36 cellular contexts compared by ENCODE assay signal in the genomic region with DNA sequence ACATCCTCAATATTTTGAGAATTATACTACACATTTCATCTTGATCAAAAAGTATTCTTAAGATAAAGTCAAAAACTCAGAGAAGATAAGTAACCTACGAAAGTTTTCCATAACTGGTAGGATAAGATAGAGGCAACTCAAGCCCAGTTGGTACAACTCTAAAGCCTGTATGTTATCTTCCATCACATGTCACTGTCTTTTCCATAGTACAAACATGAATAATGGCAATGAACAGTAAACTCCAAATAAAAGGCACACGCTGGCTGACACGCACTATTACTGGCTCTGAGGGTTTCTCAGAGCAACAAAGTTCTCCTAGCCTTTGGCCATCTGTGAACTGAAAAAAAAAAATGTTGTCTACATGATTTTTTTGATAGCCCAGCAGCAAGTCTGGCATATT.
"Had no signal": no experiment of that assay in that cellular context is flagged by ENCODE, and none has a peak within 500 bp of the region (broad histone marks: within the 10 kb centered on the region; RNA-seq: fewer than 3 reads in every experiment).

No MANE protein-coding gene starts in this region.

- H3K27me3 Mint-ChIP-seq: activated CD4-positive, alpha-beta memory T cell treated with anti-CD3 and anti-CD28 coated beads, Interleukin-2, amount 10 ng/mL, durations not matched to agents 7 days and 5 days; activated CD4-positive, alpha-beta T cell treated with anti-CD3 and anti-CD28 coated beads for 36 hours; activated CD8-positive, alpha-beta memory T cell treated with anti-CD3 and anti-CD28 coated beads, Interleukin-2, amount 10 ng/mL, durations not matched to agents 7 days and 5 days; activated naive CD8-positive, alpha-beta T cell; activated naive CD8-positive, alpha-beta T cell treated with anti-CD3 and anti-CD28 coated beads, Interleukin-2, amount 10 ng/mL, durations not matched to agents 7 days and 5 days; activated naive CD8-positive, alpha-beta T cell treated with anti-CD3 and anti-CD28 coated beads, Interleukin-2, amount 50 U/mL, for 24 hours; activated T-cell treated with anti-CD3 and anti-CD28 coated beads, Interleukin-2, amount 50 U/mL, for 24 hours had no signal

- ATAC-seq: activated CD4-positive, alpha-beta T cell treated with anti-CD3 and anti-CD28 coated beads for 36 hours; activated CD4-positive, CD25-positive, alpha-beta regulatory T cell treated with anti-CD3 and anti-CD28 coated beads, Interleukin-2, amount 50 U/mL, for 24 hours; activated naive CD8-positive, alpha-beta T cell treated with anti-CD3 and anti-CD28 coated beads, Interleukin-2, amount 50 U/mL, for 24 hours; body of pancreas; WTC11 had no signal

- H3K27me3 ChIP-seq: body of pancreas, brain microvascular endothelial cell, breast epithelium had no signal

- H3K4me1 ChIP-seq: body of pancreas, breast epithelium had no signal

- H3K9me3 Mint-ChIP-seq: activated CD4-positive, alpha-beta memory T cell treated with anti-CD3 and anti-CD28 coated beads, Interleukin-2, amount 10 ng/mL, durations not matched to agents 7 days and 5 days; activated naive CD4-positive, alpha-beta T cell treated with anti-CD3 and anti-CD28 coated beads for 36 hours; activated naive CD8-positive, alpha-beta T cell treated with anti-CD3 and anti-CD28 coated beads, Interleukin-2, amount 10 ng/mL, durations not matched to agents 7 days and 5 days; activated naive CD8-positive, alpha-beta T cell treated with anti-CD3 and anti-CD28 coated beads, Interleukin-2, amount 50 U/mL, for 24 hours; activated T-cell treated with anti-CD3 and anti-CD28 coated beads, Interleukin-2, amount 50 U/mL, for 24 hours; activated T-helper 2 cell treated with anti-CD3 and anti-CD28 coated beads, Interferon-gamma antibody, Interleukin-2, Interleukin-4, amounts not matched to agents 10 μg/mL and 5 μg/mL and 100 μg/mL, durations not matched to agents 14 hours and 24 hours and 36 hours; T-helper 1 cell treated with Interleukin-12 subunit alpha and Interleukin-12 subunit beta and Interleukin-4 antibody, amounts not matched to agents 30 μg/mL and 1 μg/mL, for 36 hours; T-helper 2 cell treated with Interferon-gamma antibody and Interleukin-4, amounts not matched to agents 5 μg/mL and 100 μg/mL, for 36 hours had no signal

- H3K4me3 Mint-ChIP-seq: activated CD4-positive, alpha-beta memory T cell treated with anti-CD3 and anti-CD28 coated beads, Interleukin-2, amount 10 ng/mL, durations not matched to agents 7 days and 5 days; activated CD4-positive, alpha-beta T cell treated with anti-CD3 and anti-CD28 coated beads for 36 hours; activated CD8-positive, alpha-beta memory T cell treated with anti-CD3 and anti-CD28 coated beads, Interleukin-2, amount 10 ng/mL, durations not matched to agents 7 days and 5 days; activated CD8-positive, alpha-beta T cell treated with anti-CD3 and anti-CD28 coated beads, Interleukin-2, amount 10 ng/mL, durations not matched to agents 7 days and 5 days; activated naive CD4-positive, alpha-beta T cell treated with anti-CD3 and anti-CD28 coated beads for 36 hours; activated naive CD8-positive, alpha-beta T cell; activated naive CD8-positive, alpha-beta T cell treated with anti-CD3 and anti-CD28 coated beads, Interleukin-2, amount 10 ng/mL, durations not matched to agents 7 days and 5 days; activated naive CD8-positive, alpha-beta T cell treated with anti-CD3 and anti-CD28 coated beads, Interleukin-2, amount 50 U/mL, for 24 hours; activated T-cell treated with anti-CD3 and anti-CD28 coated beads, Interleukin-2, amount 50 U/mL, for 24 hours; T-helper 1 cell treated with Interleukin-12 subunit alpha and Interleukin-12 subunit beta and Interleukin-4 antibody, amounts not matched to agents 30 μg/mL and 1 μg/mL, for 36 hours; T-helper 2 cell treated with Interferon-gamma antibody and Interleukin-4, amounts not matched to agents 5 μg/mL and 100 μg/mL, for 36 hours; WTC11 had no signal

- H3K27ac Mint-ChIP-seq: activated CD4-positive, alpha-beta memory T cell treated with anti-CD3 and anti-CD28 coated beads, Interleukin-2, amount 10 ng/mL, durations not matched to agents 7 days and 5 days; activated CD4-positive, alpha-beta T cell treated with anti-CD3 and anti-CD28 coated beads for 36 hours; activated CD8-positive, alpha-beta memory T cell treated with anti-CD3 and anti-CD28 coated beads, Interleukin-2, amount 10 ng/mL, durations not matched to agents 7 days and 5 days; activated naive CD4-positive, alpha-beta T cell treated with anti-CD3 and anti-CD28 coated beads for 36 hours; activated naive CD8-positive, alpha-beta T cell; activated naive CD8-positive, alpha-beta T cell treated with anti-CD3 and anti-CD28 coated beads, Interleukin-2, amount 50 U/mL, for 24 hours; activated T-cell treated with anti-CD3 and anti-CD28 coated beads, Interleukin-2, amount 50 U/mL, for 24 hours; T-helper 1 cell treated with Interleukin-12 subunit alpha and Interleukin-12 subunit beta and Interleukin-4 antibody, amounts not matched to agents 30 μg/mL and 1 μg/mL, for 36 hours; WTC11 had no signal

- H3K9me3 ChIP-seq: body of pancreas, breast epithelium had no signal

- H3K27ac ChIP-seq: body of pancreas, breast epithelium, WERI-Rb-1 had no signal

- H3K4me1 Mint-ChIP-seq: WTC11 had no signal

- H3K4me3 ChIP-seq: body of pancreas, breast epithelium had no signal

- H3K36me3 ChIP-seq: breast epithelium had no signal

- DNase-seq: activated CD4-positive, alpha-beta memory T cell treated with anti-CD3 and anti-CD28 coated beads, Interleukin-2, amount 10 ng/mL, durations not matched to agents 7 days and 5 days; activated CD4-positive, alpha-beta T cell treated with anti-CD3 and anti-CD28 coated beads for 1 hour; activated CD4-positive, alpha-beta T cell treated with anti-CD3 and anti-CD28 coated beads for 36 hours; activated CD4-positive, alpha-beta T cell treated with anti-CD3 and anti-CD28 coated beads for 48 hours; activated CD4-positive, alpha-beta T cell treated with anti-CD3 and anti-CD28 coated beads, Interleukin-2, amount 50 U/mL, for 1 hour; activated CD4-positive, alpha-beta T cell treated with anti-CD3 and anti-CD28 coated beads, Interleukin-2, amount 50 U/mL, for 4 hours; activated CD4-positive, CD25-positive, alpha-beta regulatory T cell; activated CD8-positive, alpha-beta memory T cell treated with anti-CD3 and anti-CD28 coated beads for 24 hours; activated CD8-positive, alpha-beta memory T cell treated with anti-CD3 and anti-CD28 coated beads, Interleukin-2, amount 10 ng/mL, durations not matched to agents 7 days and 5 days; activated CD8-positive, alpha-beta memory T cell treated with anti-CD3 and anti-CD28 coated beads, Interleukin-2, amount 50 U/mL, for 48 hours; activated CD8-positive, alpha-beta T cell treated with anti-CD3 and anti-CD28 coated beads, Interleukin-2, amount 10 ng/mL, durations not matched to agents 7 days and 5 days; activated effector memory CD4-positive, alpha-beta T cell treated with Interleukin-2 at 50 U/mL for 16 hours; activated gamma-delta T cell; activated naive CD4-positive, alpha-beta T cell treated with anti-CD3 and anti-CD28 coated beads for 36 hours; activated naive CD4-positive, alpha-beta T cell treated with anti-CD3 and anti-CD28 coated beads, Interleukin-2, amount 50 U/mL, for 16 hours; activated naive CD8-positive, alpha-beta T cell treated with anti-CD3 and anti-CD28 coated beads, Interleukin-2, amount 10 ng/mL, durations not matched to agents 7 days and 5 days; activated naive CD8-positive, alpha-beta T cell treated with anti-CD3 and anti-CD28 coated beads, Interleukin-2, amount 50 U/mL, for 24 hours; activated T-cell treated with anti-CD3 and anti-CD28 coated beads, Interleukin-2, amount 50 U/mL, for 24 hours; activated T-cell treated with anti-CD3 and anti-CD28 coated beads, Interleukin-2, amount 50 U/mL, for 48 hours; amniotic stem cell; aorta; body of pancreas; brain microvascular endothelial cell; central memory CD4-positive, alpha-beta T cell; SW 1271; T-helper 1 cell; T-helper 2 cell; T-helper 9 cell had no signal
